ENCODE assay signal across 8 cellular contexts in the genomic region with DNA sequence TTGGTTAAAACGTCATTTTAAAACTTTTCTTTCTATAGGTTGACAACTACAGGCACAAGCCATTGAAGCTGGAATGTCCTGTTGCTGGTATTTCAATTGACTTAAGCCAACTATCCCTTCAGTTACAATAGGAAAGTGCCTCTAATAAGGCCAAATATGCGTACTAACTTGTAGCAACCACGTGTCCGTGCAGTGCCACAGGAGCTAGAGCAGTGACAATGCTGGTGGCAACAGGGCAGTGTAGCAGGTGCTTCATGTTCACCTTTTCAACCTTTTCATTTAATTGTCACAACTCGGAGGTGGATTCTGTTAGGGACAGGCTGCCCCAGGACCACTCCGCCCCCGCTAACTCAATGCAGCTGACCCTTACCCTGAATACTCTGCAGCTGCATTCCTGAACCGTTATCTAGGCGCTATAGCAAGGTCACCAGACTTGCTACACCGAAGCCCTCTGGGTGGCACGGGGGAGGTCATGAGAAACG. TPM values are rescaled to one million over a fixed set of nuclear protein-coding genes. Genes with fewer than 3 reads are reported as not detected.
DNase-seq lines count a peak whose midpoint lies in the region; ATAC-seq, FAIRE-seq and TF ChIP-seq lines count a peak whose summit lies in the region.

No MANE protein-coding gene starts in this region.

- ATAC-seq in pancreas, result no peak
- no peak for ATAC-seq in GM21515 (IDR thresholded peaks at IDR 0.05; ENCODE audit: unreplicated experiment)
- no peak for ATAC-seq in GM21786 (IDR thresholded peaks at IDR 0.05; ENCODE audit: unreplicated experiment)
- no peak for ATAC-seq in HG03457 (IDR thresholded peaks at IDR 0.05; ENCODE audit: unreplicated experiment)

- H4K20me1 ChIP-seq in endothelial cell of umbilical vein (replicated peaks; ENCODE audit: control insufficient read depth, extremely low read depth, insufficient read depth, low read length), result no peaks in the 10 kb centered on the region

- intact Hi-C loops in endothelial cell of umbilical vein (cut with micrococcal nuclease), result loop anchor here (2.0 to 10.0 kb wide), 7 partner anchors 53 to 1519 kb away; a partner anchor contains a TSS
- intact Hi-C loops in pancreas (cut with DNase I), result no loop called here

- peak overlapping the region; percentile 94 for H3K9ac ChIP-seq in endothelial cell of umbilical vein (replicated peaks; ENCODE audit: extremely low read depth, insufficient read depth, low read length)

- no peaks in the 10 kb centered on the region for H3K9me1 ChIP-seq in endothelial cell of umbilical vein (replicated peaks; ENCODE audit: control insufficient read depth, extremely low read depth, insufficient read depth, low read length)

- H3K4me1 ChIP-seq in endothelial cell of umbilical vein (ENCODE audit: control insufficient read depth, extremely low read depth, insufficient read depth, low read length) (peaks cover 30% of the 10 kb centered on the region), pancreas (peaks cover 10 to 22% (median 18%) of the 10 kb centered on the region in 3 donors)

- POLR2A ChIA-PET in endothelial cell of umbilical vein (lab: Charles Lee), result interaction anchor here (2.3 to 2.4 kb wide), 2 partner anchors 9 to 55 kb away, joined by 10 to 30 read pairs; a partner anchor contains a TSS

- CTCF ChIA-PET in endothelial cell of umbilical vein (lab: Charles Lee), result interaction anchor here (0.5 to 2.6 kb wide), 5 partner anchors 9 to 168 kb away, joined by 3 to 20 read pairs (median 15); a partner anchor contains a TSS

- H3K9me3 ChIP-seq in endothelial cell of umbilical vein (replicated peaks; ENCODE audit: control insufficient read depth, insufficient read depth, low read length) (no peaks in the 10 kb centered on the region), pancreas (no peaks in the 10 kb centered on the region)

- peak overlapping the region; percentile 93 for H3K4me2 ChIP-seq in endothelial cell of umbilical vein (ENCODE audit: insufficient read depth, low read length)

- TF ChIP-seq POLR2A in endothelial cell of umbilical vein (IDR thresholded peaks at IDR 0.05; ENCODE audit: low read depth, low read length), result no peak

- H3K4me3 ChIP-seq in GM06990 (replicated peaks; ENCODE audit: low read depth, low read length) (peak overlapping the region; percentile 88), endothelial cell of umbilical vein (replicated peaks in 1 of 3; ENCODE audit: insufficient read depth in 1 of 3, low read depth in 1 of 3, low read length in 3 of 3) (peak overlapping the region; percentile 61 to 86 (median 76)), pancreas (peak overlapping the region in 3 of 4 donors; percentile 63 to 89 (median 78))

- H3K27me3 ChIP-seq in GM06990 (replicated peaks; ENCODE audit: control insufficient read depth, insufficient read depth, low read length) (no peaks in the 10 kb centered on the region), endothelial cell of umbilical vein (ENCODE audit: control insufficient read depth in 2 of 2, insufficient read depth in 2 of 2, low read length in 2 of 2) (peaks cover 0 to 4% of the 10 kb centered on the region in 2 experiments), pancreas (no peaks in the 10 kb centered on the region)

- H3K36me3 ChIP-seq in GM06990 (ENCODE audit: control insufficient read depth, insufficient read depth, low read length) (peaks cover 10% of the 10 kb centered on the region), endothelial cell of umbilical vein (ENCODE audit: control insufficient read depth in 2 of 2, extremely low read depth in 1 of 2, insufficient read depth in 2 of 2, low read length in 2 of 2) (peaks cover 4 to 10% of the 10 kb centered on the region in 2 experiments), pancreas (peaks cover 0 to 11% (median 11%) of the 10 kb centered on the region in 3 donors)

- TF ChIP-seq CTCF in GM06990 (IDR thresholded peaks at IDR 0.05; ENCODE audit: insufficient read depth, low read length, poor library complexity, severe bottlenecking) (no peak), endothelial cell of umbilical vein (IDR thresholded peaks at IDR 0.05; ENCODE audit: extremely low read depth in 1 of 2, insufficient read depth in 1 of 2, low read depth in 1 of 2, low read length in 2 of 2) (no peak), pancreas (IDR thresholded peaks at IDR 0.05) (no peak)

- peaks cover 32% of the 10 kb centered on the region for H3K79me2 ChIP-seq in endothelial cell of umbilical vein (ENCODE audit: control insufficient read depth, insufficient read depth, low read length)

- dilution Hi-C loops in endothelial cell of umbilical vein (cut with MboI; ENCODE audit: extremely low pct_ligation_motif_present, low sequenced_read_pairs), result no loop called here

- DNase-seq in GM06990 (ENCODE audit: extremely low read depth, insufficient read length) (no peak), OCI-M1 (lab: John Stamatoyannopoulos, UW) (peak; percentile 47), endothelial cell of umbilical vein (ENCODE audit: low read depth, low spot score) (peak; percentile 22), pancreas (no peak), CD1c-positive myeloid dendritic cell (ENCODE audit: extremely low spot score) (no peak)

- BruUV-seq in endothelial cell of umbilical vein (replicated peaks; lab: Mats Ljungman, UMichigan), result no TSS peak

- FAIRE-seq in endothelial cell of umbilical vein (lab: Jason Lieb, UNC) (no peak), pancreas (lab: Jason Lieb, UNC) (no peak)

- no peak overlapping the region for H2AFZ ChIP-seq in endothelial cell of umbilical vein (ENCODE audit: low read depth, low read length)

- WGBS in pancreas, 2 donors, result 53 to 63% methylated on average over 12 of the region's 12 CpGs

- peak overlapping the region; percentile 73 for H3K27ac ChIP-seq in endothelial cell of umbilical vein (ENCODE audit: insufficient read depth, low read depth, low read length)
- peak overlapping the region in 3 of 4 donors; percentile 96 to 98 (median 96) for H3K27ac ChIP-seq in pancreas

TF ChIP-seq in endothelial cell of umbilical vein, 7 proteins besides CTCF, POLR2A, EP300 and RAD21:
- TF ChIP-seq MYC (IDR thresholded peaks at IDR 0.05; ENCODE audit: low read depth, low read length), result no peak
- TF ChIP-seq, protein P1, sequence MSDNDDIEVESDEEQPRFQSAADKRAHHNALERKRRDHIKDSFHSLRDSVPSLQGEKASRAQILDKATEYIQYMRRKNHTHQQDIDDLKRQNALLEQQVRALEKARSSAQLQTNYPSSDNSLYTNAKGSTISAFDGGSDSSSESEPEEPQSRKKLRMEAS (IDR thresholded peaks at IDR 0.05; ENCODE audit: insufficient read depth, insufficient read length), result peak; percentile 40

RNA-seq across cellular contexts. Expression of a gene that starts 37.7 kb away (rescaled TPM):
- total RNA-seq in endothelial cell of umbilical vein (not detected in 2 replicates), pancreas (1 to 10 TPM in 1 of 6 donors, under 1 TPM in 5; 0.14 to 1.7 (median 0.48) TPM)
- polyA plus RNA-seq in endothelial cell of umbilical vein (0.03 TPM in 2 replicates), pancreas (under 1 TPM; 0.14 to 0.15 TPM)
- polyA plus RNA-seq in endothelial cell of umbilical vein (2011; cell fraction: cytosol; rRNA removed), result 0.04 and 0.05 TPM in 2 replicates
- polyA plus RNA-seq in endothelial cell of umbilical vein (2011; cell fraction: nucleus; rRNA removed), result 0.08 TPM in 1 of 2 replicates, not detected in the other
- polyA plus RNA-seq in endothelial cell of umbilical vein (2012), result 0.14 TPM in 1 of 2 replicates, not detected in the other
- polyA minus RNA-seq in endothelial cell of umbilical vein, result 0.13 TPM in 1 of 2 replicates, not detected in the other
- not detected for polyA minus RNA-seq in endothelial cell of umbilical vein (2011; cell fraction: cytosol; rRNA and poly(A)+ RNA removed)
- not detected in 2 replicates for polyA minus RNA-seq in endothelial cell of umbilical vein (2011; cell fraction: nucleus; rRNA and poly(A)+ RNA removed)

RNA-seq across cellular contexts. Expression of a gene that starts 54.4 kb away (rescaled TPM):
- total RNA-seq in endothelial cell of umbilical vein (23.3 and 23.7 TPM in 2 replicates), pancreas (10 to 100 TPM in 3 of 6 donors, 1 to 10 TPM in 3; 8.4 to 12.1 (median 10.1) TPM)
- polyA plus RNA-seq in endothelial cell of umbilical vein (3.8 and 5.2 TPM in 2 replicates), pancreas (1 to 10 TPM; 1.5 to 3.0 TPM)
- 5.0 and 6.0 TPM in 2 replicates for polyA plus RNA-seq in endothelial cell of umbilical vein (2011; cell fraction: cytosol; rRNA removed)
- 11.1 and 13.8 TPM in 2 replicates for polyA plus RNA-seq in endothelial cell of umbilical vein (2011; cell fraction: nucleus; rRNA removed)
- polyA plus RNA-seq in endothelial cell of umbilical vein (2012), result 16.3 and 20.2 TPM in 2 replicates
- 41.2 and 44.6 TPM in 2 replicates for polyA minus RNA-seq in endothelial cell of umbilical vein
- 2.2 TPM for polyA minus RNA-seq in endothelial cell of umbilical vein (2011; cell fraction: cytosol; rRNA and poly(A)+ RNA removed)
- polyA minus RNA-seq in endothelial cell of umbilical vein (2011; cell fraction: nucleus; rRNA and poly(A)+ RNA removed), result 21.6 and 22.3 TPM in 2 replicates

Comparison
In these comparisons a context has a peak if more than half of its experiments do, and no peak if none do; other contexts are left out.
1. DNase-seq: peak in OCI-M1 (single experiment) and endothelial cell of umbilical vein (single experiment); none in GM06990 (single experiment), pancreas (0 of 6) and CD1c-positive myeloid dendritic cell (single experiment).
2. Peak in every context shown above with its lines, with median percentiles within 50 percentile points of each other: H3K4me3 ChIP-seq.